9 cellular contexts compared by ENCODE assay signal in the genomic region with DNA sequence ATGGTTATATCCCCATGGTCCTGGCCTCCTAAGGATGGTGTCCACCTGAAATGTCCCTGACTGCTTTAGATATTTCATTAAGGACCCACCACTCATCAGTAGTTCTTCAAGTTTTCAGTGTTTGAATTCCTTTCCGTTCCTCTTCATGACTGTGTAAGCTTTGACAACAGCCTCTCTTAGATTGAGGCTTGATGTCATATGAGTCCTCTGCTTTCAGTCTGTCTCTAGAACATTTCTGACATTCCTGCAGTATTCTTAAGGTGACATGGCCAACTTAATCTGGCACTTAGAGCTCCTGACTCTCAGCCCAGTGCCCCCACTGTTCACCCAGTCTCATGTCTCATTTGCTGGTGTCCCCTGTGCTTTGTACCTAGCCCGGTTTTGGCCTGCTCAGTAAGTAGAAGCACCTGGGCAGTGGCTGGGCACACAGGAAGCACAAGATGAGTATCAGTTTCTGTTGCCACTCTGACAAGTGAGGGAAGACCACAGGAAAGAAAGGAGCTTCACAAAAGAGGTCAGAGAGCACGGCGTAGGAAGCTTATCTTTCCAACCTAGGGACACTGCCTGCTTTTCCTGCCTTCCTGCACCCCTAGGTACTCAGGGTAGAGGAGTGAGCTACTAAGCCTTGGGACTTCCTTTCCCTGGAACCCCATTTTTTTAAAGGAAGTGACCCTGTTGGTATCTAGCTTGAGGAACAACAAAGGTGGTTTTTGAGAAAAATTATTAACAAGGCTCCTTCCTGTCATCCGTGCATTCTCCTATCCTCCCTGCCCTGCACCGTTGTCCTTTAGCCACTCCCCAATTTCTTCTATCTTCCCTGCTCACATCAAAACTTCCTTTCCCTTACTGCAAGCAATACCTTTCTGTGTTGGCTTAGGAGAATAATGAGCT.
DNase-seq lines count a peak whose midpoint lies in the region; ATAC-seq lines count a peak whose summit lies in the region.
"Had no signal": no experiment of that assay in that cellular context is flagged by ENCODE, and none has a peak within 500 bp of the region (broad histone marks: within the 10 kb centered on the region; RNA-seq: fewer than 3 reads in every experiment).

No MANE protein-coding gene starts in this region.

- DNase-seq in activated gamma-delta T cell treated with Interleukin-2 at 50 U/mL for 16 hours (peak; percentile 27), activated gamma-delta T cell (lab: John Stamatoyannopoulos, UW) (no peak), A172 (ENCODE audit: low spot score) (no peak), NCI-H774 (lab: John Stamatoyannopoulos, UW) (no peak), caudate nucleus (lab: John Stamatoyannopoulos, UW) (no peak)
- peak; percentile 56 for DNase-seq in activated naive CD4-positive, alpha-beta T cell treated with anti-CD3 and anti-CD28 coated beads, Interleukin-2, amount 10 ng/mL, durations not matched to agents 7 days and 5 days

- CTCF ChIA-PET in activated naive CD4-positive, alpha-beta T cell treated with anti-CD3 and anti-CD28 coated beads, Interleukin-2, amount 10 ng/mL, durations not matched to agents 7 days and 5 days (lab: Charles Lee), result interaction anchor here (0.9 to 3.4 kb wide), 3 partner anchors 12 to 111 kb away, joined by 3 to 21 read pairs (median 4); no protein-coding TSS in a partner anchor

- peaks cover 66% of the 10 kb centered on the region for H3K36me3 Mint-ChIP-seq in activated naive CD4-positive, alpha-beta T cell treated with anti-CD3 and anti-CD28 coated beads, Interleukin-2, amount 10 ng/mL, durations not matched to agents 7 days and 5 days

- no peaks in the 10 kb centered on the region for H3K27me3 Mint-ChIP-seq in activated naive CD4-positive, alpha-beta T cell treated with anti-CD3 and anti-CD28 coated beads, Interleukin-2, amount 10 ng/mL, durations not matched to agents 7 days and 5 days

- H3K27ac Mint-ChIP-seq in activated naive CD4-positive, alpha-beta T cell treated with anti-CD3 and anti-CD28 coated beads, Interleukin-2, amount 10 ng/mL, durations not matched to agents 7 days and 5 days, result peak overlapping the region; percentile 95

- ATAC-seq in HG03060 (IDR thresholded peaks at IDR 0.05; ENCODE audit: low read depth, unreplicated experiment), result peak; percentile 24

- H3K9me3 Mint-ChIP-seq in activated naive CD4-positive, alpha-beta T cell treated with anti-CD3 and anti-CD28 coated beads, Interleukin-2, amount 10 ng/mL, durations not matched to agents 7 days and 5 days, result no peaks in the 10 kb centered on the region

- H3K27ac ChIP-seq in skin epidermis (peak overlapping the region in 19 of 21 experiments; percentile 44 to 94 (median 79)), caudate nucleus (ENCODE audit: low read depth, low read length) (no peak overlapping the region)
- H3K27ac ChIP-seq: C4-2B had no signal

- peak overlapping the region in 3 of 7 experiments; percentile 0 to 29 (median 7) for H3K4me3 ChIP-seq in skin epidermis

- peak overlapping the region; percentile 92 for H3K4me3 Mint-ChIP-seq in activated naive CD4-positive, alpha-beta T cell treated with anti-CD3 and anti-CD28 coated beads, Interleukin-2, amount 10 ng/mL, durations not matched to agents 7 days and 5 days

- peaks cover 69% of the 10 kb centered on the region for H3K4me1 Mint-ChIP-seq in activated naive CD4-positive, alpha-beta T cell treated with anti-CD3 and anti-CD28 coated beads, Interleukin-2, amount 10 ng/mL, durations not matched to agents 7 days and 5 days

Comparison
In these comparisons a context has a peak if more than half of its experiments do, and no peak if none do; other contexts are left out.
1. DNase-seq: peak in activated gamma-delta T cell treated with Interleukin-2 at 50 U/mL for 16 hours (single experiment) and activated naive CD4-positive, alpha-beta T cell treated with anti-CD3 and anti-CD28 coated beads, Interleukin-2, amount 10 ng/mL, durations not matched to agents 7 days and 5 days (single experiment); none in activated gamma-delta T cell (single experiment), A172 (single experiment), NCI-H774 (single experiment) and caudate nucleus (0 of 61).